10 cellular contexts compared by ENCODE assay signal in the genomic region with DNA sequence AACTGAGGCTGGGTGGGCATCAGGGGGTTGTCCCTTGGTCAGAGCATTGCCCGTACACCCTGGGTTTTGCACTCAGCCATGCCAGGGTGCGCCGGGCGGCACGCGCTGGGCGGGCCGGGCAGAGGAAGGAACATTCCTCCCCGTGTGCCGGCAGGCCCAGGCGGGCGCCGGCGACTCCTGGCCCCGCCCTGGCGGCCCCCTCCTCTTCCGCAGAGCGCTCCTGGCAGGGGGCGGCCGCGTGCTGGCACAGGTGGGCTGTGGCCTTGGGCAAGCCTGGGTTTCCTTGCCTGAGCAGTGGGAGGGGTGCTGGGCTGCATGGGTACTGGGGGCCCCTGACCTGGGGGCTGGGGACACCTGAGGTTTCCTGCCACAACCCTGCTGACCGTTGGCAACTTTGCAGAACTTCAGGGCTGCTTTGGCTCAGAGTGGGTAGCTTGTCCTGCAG. TPM values are rescaled to one million over a fixed set of nuclear protein-coding genes. Genes with fewer than 3 reads are reported as not detected.
DNase-seq lines count a peak whose midpoint lies in the region; ATAC-seq and TF ChIP-seq lines count a peak whose summit lies in the region.
"Had no signal": no experiment of that assay in that cellular context is flagged by ENCODE, and none has a peak within 500 bp of the region (broad histone marks: within the 10 kb centered on the region; RNA-seq: fewer than 3 reads in every experiment).

No MANE protein-coding gene starts in this region.

- peaks cover 90% of the 10 kb centered on the region for H3K4me1 ChIP-seq in lower lobe of right lung

- H3K4me3 ChIP-seq in lower lobe of right lung: peak overlapping the region; percentile 77

- no peak for DNase-seq in stimulated activated naive CD8-positive, alpha-beta T cell treated with anti-CD3 and anti-CD28 coated beads, Interleukin-15, Interleukin-2, amounts not matched to agents 100 U/mL and 50 U/mL, for 24 hours
- DNase-seq in activated naive CD8-positive, alpha-beta T cell treated with anti-CD3 and anti-CD28 coated beads for 36 hours: no peak
- DNase-seq in lower lobe of right lung (peak; percentile 77), AG08395 (ENCODE audit: low spot score) (no peak), OCI-M2 (lab: John Stamatoyannopoulos, UW; ENCODE audit: unreplicated experiment) (no peak)

- no peaks in the 10 kb centered on the region for H3K9me3 Mint-ChIP-seq in stimulated activated naive CD8-positive, alpha-beta T cell treated with anti-CD3 and anti-CD28 coated beads, Interleukin-15, Interleukin-2, amounts not matched to agents 100 ng/mL and 50 ng/mL, for 24 hours
- no peaks in the 10 kb centered on the region for H3K9me3 Mint-ChIP-seq in activated naive CD8-positive, alpha-beta T cell treated with anti-CD3 and anti-CD28 coated beads for 36 hours

- peak overlapping the region; percentile 88 for H3K27ac Mint-ChIP-seq in stimulated activated naive CD8-positive, alpha-beta T cell treated with anti-CD3 and anti-CD28 coated beads, Interleukin-15, Interleukin-2, amounts not matched to agents 100 ng/mL and 50 ng/mL, for 24 hours
- H3K27ac Mint-ChIP-seq in activated naive CD8-positive, alpha-beta T cell treated with anti-CD3 and anti-CD28 coated beads for 36 hours: peak overlapping the region; percentile 87

- H3K36me3 Mint-ChIP-seq in stimulated activated naive CD8-positive, alpha-beta T cell treated with anti-CD3 and anti-CD28 coated beads, Interleukin-15, Interleukin-2, amounts not matched to agents 100 ng/mL and 50 ng/mL, for 24 hours (ENCODE audit: low read depth): peaks cover 5% of the 10 kb centered on the region
- H3K36me3 Mint-ChIP-seq in activated naive CD8-positive, alpha-beta T cell treated with anti-CD3 and anti-CD28 coated beads for 36 hours: peaks cover 9% of the 10 kb centered on the region

- no peak for TF ChIP-seq CTCF in lower lobe of right lung (IDR thresholded peaks at IDR 0.05)

- intact Hi-C loops in lower lobe of right lung (cut with DNase I): no loop called here

- H3K27me3 Mint-ChIP-seq in stimulated activated naive CD8-positive, alpha-beta T cell treated with anti-CD3 and anti-CD28 coated beads, Interleukin-15, Interleukin-2, amounts not matched to agents 100 ng/mL and 50 ng/mL, for 24 hours: no peaks in the 10 kb centered on the region
- no peaks in the 10 kb centered on the region for H3K27me3 Mint-ChIP-seq in activated naive CD8-positive, alpha-beta T cell treated with anti-CD3 and anti-CD28 coated beads for 36 hours

- peaks cover 65% of the 10 kb centered on the region for H3K4me1 Mint-ChIP-seq in stimulated activated naive CD8-positive, alpha-beta T cell treated with anti-CD3 and anti-CD28 coated beads, Interleukin-15, Interleukin-2, amounts not matched to agents 100 ng/mL and 50 ng/mL, for 24 hours (ENCODE audit: low read depth)
- peaks cover 43% of the 10 kb centered on the region for H3K4me1 Mint-ChIP-seq in activated naive CD8-positive, alpha-beta T cell treated with anti-CD3 and anti-CD28 coated beads for 36 hours

- H3K4me3 Mint-ChIP-seq in stimulated activated naive CD8-positive, alpha-beta T cell treated with anti-CD3 and anti-CD28 coated beads, Interleukin-15, Interleukin-2, amounts not matched to agents 100 ng/mL and 50 ng/mL, for 24 hours: peak overlapping the region; percentile 85
- H3K4me3 Mint-ChIP-seq in activated naive CD8-positive, alpha-beta T cell treated with anti-CD3 and anti-CD28 coated beads for 36 hours: peak overlapping the region; percentile 94

- no peaks in the 10 kb centered on the region for H3K27me3 ChIP-seq in lower lobe of right lung (ENCODE audit: low read depth)

- H3K27ac ChIP-seq in lower lobe of right lung: peak overlapping the region; percentile 92
- H3K27ac ChIP-seq: VCaP had no signal

- H3K36me3 ChIP-seq in lower lobe of right lung: peaks cover 36% of the 10 kb centered on the region

- no peaks in the 10 kb centered on the region for H3K9me3 ChIP-seq in lower lobe of right lung

- no peak for ATAC-seq in stimulated activated naive CD8-positive, alpha-beta T cell treated with anti-CD3 and anti-CD28 coated beads, Interleukin-15, Interleukin-2, amounts not matched to agents 100 U/mL and 50 U/mL, for 24 hours
- peak; percentile 50 to 62 for ATAC-seq in lower lobe of right lung
- ATAC-seq in GM19452 (IDR thresholded peaks at IDR 0.05; ENCODE audit: unreplicated experiment): no peak
- ATAC-seq in GM21529 (IDR thresholded peaks at IDR 0.05; ENCODE audit: unreplicated experiment): no peak

RNA-seq across cellular contexts. Expression of gene LFNG, which starts 3.9 kb away (rescaled TPM):
- 10 to 100 TPM; 21.0 to 25.8 TPM for total RNA-seq in activated naive CD8-positive, alpha-beta T cell treated with anti-CD3 and anti-CD28 coated beads for 36 hours
- total RNA-seq in lower lobe of right lung: 42.6 TPM

RNA-seq across cellular contexts. Expression of gene BRAT1, which starts 31.8 kb away (rescaled TPM):
- 10 to 100 TPM; 36.4 to 37.8 TPM for total RNA-seq in activated naive CD8-positive, alpha-beta T cell treated with anti-CD3 and anti-CD28 coated beads for 36 hours
- total RNA-seq in lower lobe of right lung: 24.4 TPM

RNA-seq across cellular contexts. Expression of gene IQCE, which starts 35.3 kb away (rescaled TPM):
- 1 to 10 TPM; 5.4 to 6.1 TPM for total RNA-seq in activated naive CD8-positive, alpha-beta T cell treated with anti-CD3 and anti-CD28 coated beads for 36 hours
- 32.0 TPM for total RNA-seq in lower lobe of right lung

RNA-seq across cellular contexts. Expression of gene GRIFIN, which starts 47.3 kb away (rescaled TPM):
- total RNA-seq in activated naive CD8-positive, alpha-beta T cell treated with anti-CD3 and anti-CD28 coated beads for 36 hours: not detected
- not detected for total RNA-seq in lower lobe of right lung
- total RNA-seq: pulmonary artery endothelial cell had no signal

Comparison
In these comparisons a context has a peak if more than half of its experiments do, and no peak if none do; other contexts are left out.
1. ATAC-seq: peak in lower lobe of right lung (2 of 2); none in stimulated activated naive CD8-positive, alpha-beta T cell treated with anti-CD3 and anti-CD28 coated beads, Interleukin-15, Interleukin-2, amounts not matched to agents 100 U/mL and 50 U/mL, for 24 hours (single experiment), GM19452 (single experiment) and GM21529 (single experiment).